ENCODE assay signal across 23 cellular contexts in genomic region chr18:33277431-33277830, GRCh38.
"Had no signal": no experiment of that assay in that cellular context is flagged by ENCODE, and none has a peak within 500 bp of the region (broad histone marks: within the 10 kb centered on the region; RNA-seq: fewer than 3 reads in every experiment).

No MANE protein-coding gene starts in this region.

- H3K27ac Mint-ChIP-seq: memory B cell; mesothelial cell of epicardium; naive B cell; natural killer cell treated with Interleukin-12 subunit alpha and Interleukin-12 subunit beta and Interleukin-15 and Interleukin-18, amount 100 ng/mL, for 72 hours; stimulated activated effector memory CD8-positive, alpha-beta T cell treated with anti-CD3 and anti-CD28 coated beads, Interleukin-12 subunit alpha, Interleukin-12 subunit beta, amount 100 ng/mL, for 72 hours; type B pancreatic cell had no signal

- H3K36me3 ChIP-seq: prostate gland, sigmoid colon, stomach, thyroid gland had no signal

- H3K4me3 ChIP-seq: dorsolateral prefrontal cortex, lung, mucosa of descending colon, prostate gland, sigmoid colon, stomach, thyroid gland had no signal

- H3K4me1 ChIP-seq: prostate gland, sigmoid colon, stomach, thyroid gland had no signal

- H3K27me3 Mint-ChIP-seq: memory B cell; naive B cell; natural killer cell treated with Interleukin-12 subunit alpha and Interleukin-12 subunit beta and Interleukin-15 and Interleukin-18, amount 100 ng/mL, for 72 hours; type B pancreatic cell had no signal

- H3K4me1 Mint-ChIP-seq: mesothelial cell of epicardium; naive B cell; neural crest cell; stimulated activated effector memory CD8-positive, alpha-beta T cell treated with anti-CD3 and anti-CD28 coated beads, Interleukin-12 subunit alpha, Interleukin-12 subunit beta, amount 100 ng/mL, for 72 hours had no signal

- H3K36me3 Mint-ChIP-seq: memory B cell; mesothelial cell of epicardium; naive B cell; natural killer cell treated with Interleukin-12 subunit alpha and Interleukin-12 subunit beta and Interleukin-15 and Interleukin-18, amount 100 ng/mL, for 72 hours; stimulated activated effector memory CD8-positive, alpha-beta T cell treated with anti-CD3 and anti-CD28 coated beads, Interleukin-12 subunit alpha, Interleukin-12 subunit beta, amount 100 ng/mL, for 72 hours; type B pancreatic cell had no signal

- H3K4me3 Mint-ChIP-seq: memory B cell; mesothelial cell of epicardium; naive B cell; natural killer cell treated with Interleukin-12 subunit alpha and Interleukin-12 subunit beta and Interleukin-15 and Interleukin-18, amount 100 ng/mL, for 72 hours; neural crest cell; stimulated activated effector memory CD8-positive, alpha-beta T cell treated with anti-CD3 and anti-CD28 coated beads, Interleukin-12 subunit alpha, Interleukin-12 subunit beta, amount 100 ng/mL, for 72 hours; type B pancreatic cell had no signal

- H3K9me3 Mint-ChIP-seq: memory B cell, mesothelial cell of epicardium, neural crest cell, type B pancreatic cell had no signal

- H3K27ac ChIP-seq: dorsolateral prefrontal cortex, prostate gland, sigmoid colon, stomach, thyroid gland had no signal

- ATAC-seq: left lobe of liver; mucosa of descending colon; natural killer cell treated with Interleukin-12 subunit alpha and Interleukin-12 subunit beta and Interleukin-15 and Interleukin-18, amount 100 ng/mL, for 72 hours; right cardiac atrium; stimulated activated effector memory CD8-positive, alpha-beta T cell treated with anti-CD3 and anti-CD28 coated beads, Interleukin-12 subunit alpha, Interleukin-12 subunit beta, amount 100 ng/mL, for 72 hours had no signal

- H3K27me3 ChIP-seq: dorsolateral prefrontal cortex, sigmoid colon, stomach, thyroid gland had no signal

- H3K9me3 ChIP-seq: mucosa of descending colon, prostate gland, sigmoid colon, stomach, thyroid gland had no signal

- DNase-seq: dorsolateral prefrontal cortex; effector CD4-positive, alpha-beta T cell; head of caudate nucleus; kidney; mucosa of descending colon; naive B cell; nucleus accumbens; right cardiac atrium; sigmoid colon; stimulated activated CD4-positive, alpha-beta T cell treated with anti-CD3 and anti-CD28 coated beads, Interleukin-2, amount 100 ng/mL, for 24 hours; stimulated activated CD4-positive, alpha-beta T cell treated with anti-CD3 and anti-CD28 coated beads, Interleukin-4, amount 100 ng/mL, for 24 hours; stimulated activated naive CD4-positive, alpha-beta T cell treated with Interleukin-2 at 50 U/mL for 16 hours; stomach; thyroid gland had no signal
